7 cellular contexts compared by ENCODE assay signal in genomic region chr6:144725731-144726522, GRCh38.
A peak's percentile ranks its signal among the peaks of the same experiment; 100 is the strongest.
DNase-seq lines count a peak whose midpoint lies in the region; ATAC-seq and TF ChIP-seq lines count a peak whose summit lies in the region.

No MANE protein-coding gene starts in this region.

- intact Hi-C loops in transverse colon (cut with DNase I; ENCODE audit: low total_unique reads), result no loop called here

- H3K79me2 ChIP-seq in trophoblast cell (ENCODE audit: control insufficient read depth, insufficient read depth, low read length, poor library complexity), result no peaks in the 10 kb centered on the region

- no peak for TF ChIP-seq EP300 in transverse colon (IDR thresholded peaks at IDR 0.05; ENCODE audit: low read depth)

- peak overlapping the region; percentile 47 for H4K91ac ChIP-seq in trophoblast cell (ENCODE audit: low read depth, low read length)

- no peak overlapping the region for H3K14ac ChIP-seq in trophoblast cell (ENCODE audit: low read length)

- no peak overlapping the region for H3K4ac ChIP-seq in trophoblast cell (ENCODE audit: low read depth, low read length)

- H2BK12ac ChIP-seq in trophoblast cell (ENCODE audit: low read length), result no peak overlapping the region

- H3K9me3 ChIP-seq in SJCRH30 (replicated peaks) (no peaks in the 10 kb centered on the region), trophoblast cell (ENCODE audit: insufficient read depth, low read depth, low read length) (peaks cover 2% of the 10 kb centered on the region), transverse colon (no peaks in the 10 kb centered on the region)
- H3K9me3 ChIP-seq in effector memory CD4-positive, alpha-beta T cell (ENCODE audit: control insufficient read depth, low read length), result no peaks in the 10 kb centered on the region

- H3K36me3 ChIP-seq in SJCRH30 (peaks cover 2% of the 10 kb centered on the region; the same call in 1 of the 2 replicates), trophoblast cell (ENCODE audit: control insufficient read depth in 1 of 2, insufficient read depth in 2 of 2, low read length in 2 of 2) (peaks cover 2% of the 10 kb centered on the region in 2 experiments), transverse colon (no peaks in the 10 kb centered on the region)
- H3K36me3 ChIP-seq in effector memory CD4-positive, alpha-beta T cell (ENCODE audit: control insufficient read depth, insufficient read depth, low read length), result peaks cover 4% of the 10 kb centered on the region

- 0 out of 2 replicates have a peak, but pooled peaks cover 2% of the 10 kb centered on the region for H3K4me1 ChIP-seq in SJCRH30
- H3K4me1 ChIP-seq in trophoblast cell (ENCODE audit: control insufficient read depth in 1 of 2, insufficient read depth in 2 of 2, low read length in 2 of 2), result peaks cover 0 to 2% of the 10 kb centered on the region in 2 experiments
- no peaks in the 10 kb centered on the region for H3K4me1 ChIP-seq in effector memory CD4-positive, alpha-beta T cell (ENCODE audit: control insufficient read depth, insufficient read depth, low read length, poor library complexity, severe bottlenecking)
- peaks cover 0 to 19% (median 0%) of the 10 kb centered on the region in 4 donors for H3K4me1 ChIP-seq in transverse colon

- H2BK120ac ChIP-seq in trophoblast cell (ENCODE audit: insufficient read depth, low read length, poor library complexity), result no peak overlapping the region

- H3K4me2 ChIP-seq in trophoblast cell (ENCODE audit: low read length), result no peak overlapping the region

- ATAC-seq in GM19025 (IDR thresholded peaks at IDR 0.05; ENCODE audit: low read depth, unreplicated experiment), result peak; percentile 51
- ATAC-seq in HG02588 (IDR thresholded peaks at IDR 0.05; ENCODE audit: unreplicated experiment), result peak; percentile 63

- peaks cover 1% of the 10 kb centered on the region for H3K79me1 ChIP-seq in trophoblast cell (ENCODE audit: low read length)

- no peak overlapping the region for H4K12ac ChIP-seq in trophoblast cell (ENCODE audit: low read depth, low read length)

- TF ChIP-seq POLR2A in transverse colon (IDR thresholded peaks at IDR 0.05), result no peak

- WGBS in trophoblast cell (ENCODE audit: extremely low coverage, insufficient coverage, insufficient read length), result no CpG with 5 or more reads among the region's 8 CpGs
- WGBS in transverse colon (ENCODE audit: low coverage in 1 of 2), 2 donors, result 62 to 75% methylated on average over 2 to 8 of the region's 8 CpGs

- no peak overlapping the region for H2BK5ac ChIP-seq in trophoblast cell (ENCODE audit: low read depth, low read length, poor library complexity)

- H3K9ac ChIP-seq in trophoblast cell (ENCODE audit: low read length), result no peak overlapping the region

- H3K27ac ChIP-seq in SJCRH30 (no peak overlapping the region), trophoblast cell (ENCODE audit: low read depth, low read length) (peak overlapping the region; percentile 59), transverse colon (no peak overlapping the region)
- H3K27ac ChIP-seq in effector memory CD4-positive, alpha-beta T cell (ENCODE audit: insufficient read depth, low read length, poor library complexity, severe bottlenecking), result no peak overlapping the region

- H3K23ac ChIP-seq in trophoblast cell (ENCODE audit: low read length), result no peak overlapping the region

- peak overlapping the region; percentile 83 for H2AK5ac ChIP-seq in trophoblast cell (ENCODE audit: low read length)

- in situ Hi-C loops in transverse colon (cut with MboI; ENCODE audit: low pct_ligation_motif_present in 1 of 4, low pct_unique_long_range_greater_than_20kb in 1 of 4, low sequenced_read_pairs in 3 of 4), result no loop called here

- H3K18ac ChIP-seq in trophoblast cell (ENCODE audit: low read length), result no peak overlapping the region

- H3K27me3 ChIP-seq in SJCRH30 (no peaks in the 10 kb centered on the region), trophoblast cell (ENCODE audit: insufficient read depth, low read length) (no peaks in the 10 kb centered on the region), transverse colon (no peaks in the 10 kb centered on the region)
- no peaks in the 10 kb centered on the region for H3K27me3 ChIP-seq in effector memory CD4-positive, alpha-beta T cell (replicated peaks; ENCODE audit: control insufficient read depth, insufficient read depth, low read length, poor library complexity, severe bottlenecking)

- TF ChIP-seq CTCF in transverse colon (IDR thresholded peaks at IDR 0.05), result no peak

- DNase-seq in SJCRH30 (peak; percentile 47 to 68), trophoblast cell (no peak), transverse colon (no peak), SIG-M5 (lab: John Stamatoyannopoulos, UW) (no peak)
- DNase-seq in effector memory CD4-positive, alpha-beta T cell, result no peak

- H4K8ac ChIP-seq in trophoblast cell (ENCODE audit: low read depth, low read length), result no peak overlapping the region

- H3K4me3 ChIP-seq in SJCRH30 (no peak overlapping the region), trophoblast cell (ENCODE audit: low read depth, low read length) (no peak overlapping the region), transverse colon (no peak overlapping the region)
- no peak overlapping the region for H3K4me3 ChIP-seq in effector memory CD4-positive, alpha-beta T cell (ENCODE audit: insufficient read depth, low read depth, low read length, poor library complexity, severe bottlenecking)

- no peak overlapping the region for H2AFZ ChIP-seq in trophoblast cell (ENCODE audit: insufficient read depth, low read length, poor library complexity)

Comparison
In these comparisons a context has a peak if more than half of its experiments do, and no peak if none do; other contexts are left out.
1. DNase-seq: peak in SJCRH30 (2 of 2); none in trophoblast cell (0 of 2), effector memory CD4-positive, alpha-beta T cell (0 of 3), transverse colon (single experiment) and SIG-M5 (single experiment).